26 cellular contexts compared by ENCODE assay signal in genomic region chr11:70170596-70171210, GRCh38.
"Had no signal": no experiment of that assay in that cellular context is flagged by ENCODE, and none has a peak within 500 bp of the region (broad histone marks: within the 10 kb centered on the region; RNA-seq: fewer than 3 reads in every experiment).

No MANE protein-coding gene starts in this region.

- ATAC-seq: effector memory CD8-positive, alpha-beta T cell; esophagus mucosa; gastrocnemius medialis; left colon; left lung; left ventricle myocardium superior; mucosa of descending colon had no signal

- H3K36me3 ChIP-seq: colonic mucosa, esophagus squamous epithelium, gastrocnemius medialis, left lung had no signal

- H3K9me3 ChIP-seq: colonic mucosa, esophagus squamous epithelium, gastrocnemius medialis, heart right ventricle, left lung, mucosa of descending colon had no signal

- H3K4me3 ChIP-seq: colonic mucosa, esophagus squamous epithelium, gastrocnemius medialis, heart right ventricle, left lung, lung, mucosa of descending colon had no signal

- H3K27me3 ChIP-seq: colonic mucosa had no signal

- DNase-seq: colonic mucosa; cortex of kidney; effector CD8-positive, alpha-beta T cell; effector memory CD8-positive, alpha-beta T cell; endodermal cell; erythroblast; esophagus squamous epithelium; foreskin fibroblast; foreskin melanocyte; gastrocnemius medialis; glutamatergic neuron; head of caudate nucleus; heart right ventricle; hippocampal formation; islet precursor cell; kidney; kidney glomerular epithelial cell; left colon; left ventricle myocardium superior; mesenchymal stem cell; mucosa of descending colon; naive B cell had no signal

- H3K4me1 ChIP-seq: colonic mucosa, esophagus squamous epithelium, gastrocnemius medialis, heart right ventricle, left lung had no signal

- H3K27ac ChIP-seq: colonic mucosa, epithelial cell of prostate, esophagus squamous epithelium, gastrocnemius medialis, heart right ventricle, left lung had no signal
